ENCODE assay signal across 1 cellular context in genomic region chr2:133532919-133533318, GRCh38.
TF ChIP-seq lines count a peak whose summit lies in the region.

No MANE protein-coding gene starts in this region.

TF ChIP-seq in GM12878, 131 proteins besides CTCF, POLR2A, EP300 and RAD21 (continued from another document):
- no peak for TF ChIP-seq ZBTB33 (IDR thresholded peaks at IDR 0.05)
- TF ChIP-seq FOS (IDR thresholded peaks at IDR 0.05; ENCODE audit: borderline replicate concordance, extremely low read depth, insufficient read length), result no peak
- TF ChIP-seq RCOR1 (conservative IDR thresholded peaks at IDR 0.05; ENCODE audit: low read depth, low read length), result no peak
- TF ChIP-seq PAX5 (IDR thresholded peaks at IDR 0.05; ENCODE audit: borderline replicate concordance, low read depth, low read length), result no peak
- TF ChIP-seq SMARCA5 (IDR thresholded peaks at IDR 0.05), result no peak
- TF ChIP-seq ZNF274 (IDR thresholded peaks at IDR 0.05; ENCODE audit: insufficient read depth, insufficient read length), result no peak
TF ChIP-seq in GM12878: peak in this region for 0.
